8 cellular contexts compared by ENCODE assay signal in the genomic region with DNA sequence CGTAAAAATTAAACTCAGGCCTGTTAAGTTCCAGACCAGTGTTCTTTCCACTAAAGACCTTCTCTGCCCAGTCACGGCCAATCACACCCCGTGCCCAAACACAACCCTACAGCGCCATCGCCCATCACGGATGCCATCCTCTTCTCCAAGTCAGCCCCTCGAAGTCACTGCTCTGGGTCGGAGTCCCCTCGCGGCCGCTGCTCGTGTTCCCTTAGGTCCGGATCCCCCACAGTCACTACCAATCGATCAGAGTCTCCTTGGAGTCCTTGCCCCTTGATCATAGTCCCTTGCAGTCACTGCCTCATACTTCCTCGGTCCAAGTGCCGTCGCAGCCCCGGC. TPM values are rescaled to one million over a fixed set of nuclear protein-coding genes. Genes with fewer than 3 reads are reported as not detected.
A peak's percentile ranks its signal among the peaks of the same experiment; 100 is the strongest.
DNase-seq lines count a peak whose midpoint lies in the region; ATAC-seq and TF ChIP-seq lines count a peak whose summit lies in the region.

No MANE protein-coding gene starts in this region.

- peaks cover 1% of the 10 kb centered on the region for H4K20me1 ChIP-seq in fibroblast of lung (ENCODE audit: control insufficient read depth, extremely low read depth, insufficient read depth, low read length)

- peak overlapping the region; percentile 96 for H3K27ac ChIP-seq in fibroblast of lung (ENCODE audit: insufficient read depth, low read length)

- peaks cover 6% of the 10 kb centered on the region for H3K4me1 ChIP-seq in fibroblast of lung (ENCODE audit: control insufficient read depth, extremely low read depth, insufficient read depth, low read length)

- H3K4me2 ChIP-seq in fibroblast of lung (ENCODE audit: extremely low read depth, insufficient read depth, low read length): peak overlapping the region; percentile 59

- H3K27me3 Mint-ChIP-seq in neural crest cell (ENCODE audit: low read depth): no peaks in the 10 kb centered on the region

- H3K9me3 Mint-ChIP-seq in neural crest cell: no peaks in the 10 kb centered on the region

- no peaks in the 10 kb centered on the region for H3K36me3 Mint-ChIP-seq in neural crest cell (ENCODE audit: low read depth)

- peak overlapping the region; percentile 98 for H3K27ac Mint-ChIP-seq in neural crest cell (ENCODE audit: unreplicated experiment)

- ATAC-seq in activated CD4-positive, CD25-positive, alpha-beta regulatory T cell treated with anti-CD3 and anti-CD28 coated beads, Interleukin-2, amount 50 U/mL, for 24 hours: peak; percentile 25 to 34

- H3K4me3 Mint-ChIP-seq in neural crest cell: peak overlapping the region; percentile 98

- peak overlapping the region; percentile 99 for H2AFZ ChIP-seq in fibroblast of lung (ENCODE audit: low read length)

- peaks cover 49% of the 10 kb centered on the region for H3K79me2 ChIP-seq in fibroblast of lung (ENCODE audit: control insufficient read depth, insufficient read depth, low read length)

- peaks cover 31% of the 10 kb centered on the region for H3K4me1 Mint-ChIP-seq in neural crest cell

- TF ChIP-seq CTCF in fibroblast of lung (conservative IDR thresholded peaks at IDR 0.05 in 1 of 2, IDR thresholded peaks at IDR 0.05 in 1 of 2; ENCODE audit: low read depth in 1 of 2, low read length in 2 of 2): no peak
- TF ChIP-seq CTCF in neural crest cell (conservative IDR thresholded peaks at IDR 0.05): peak; percentile 16

- H3K9ac ChIP-seq in fibroblast of lung (ENCODE audit: insufficient read depth, low read length): peak overlapping the region; percentile 89

- H3K4me3 ChIP-seq in fibroblast of lung (replicated peaks in 1 of 4; ENCODE audit: control extremely low read depth in 1 of 4, insufficient read depth in 1 of 4, low read depth in 3 of 4, low read length in 4 of 4): peak overlapping the region; percentile 92 to 100 (median 98)

- no peak for DNase-seq in activated CD4-positive, CD25-positive, alpha-beta regulatory T cell treated with anti-CD3 and anti-CD28 coated beads, Interleukin-2, amount 50 U/mL, for 72 hours
- DNase-seq in HPDE6-E6E7 (ENCODE audit: extremely low spot score) (peak; percentile 17), fibroblast of lung (ENCODE audit: low read depth in 2 of 2) (peak; percentile 29 to 30), neural crest cell (ENCODE audit: low read depth, low spot score) (no peak), NCI-H1694 (lab: John Stamatoyannopoulos, UW) (no peak), ecto neural progenitor cell (ENCODE audit: low spot score) (no peak)
- DNase-seq in activated CD4-positive, alpha-beta T cell treated with anti-CD3 and anti-CD28 coated beads, Interleukin-2, amount 50 U/mL, for 1 hour: peak; percentile 11

- H3K36me3 ChIP-seq in fibroblast of lung (ENCODE audit: control insufficient read depth, insufficient read depth, low read length): no peaks in the 10 kb centered on the region

- no peaks in the 10 kb centered on the region for H3K9me3 ChIP-seq in fibroblast of lung (ENCODE audit: control insufficient read depth, insufficient read depth, low read depth, low read length)

- H3K27me3 ChIP-seq in fibroblast of lung (ENCODE audit: control insufficient read depth, insufficient read depth, low read length): no peaks in the 10 kb centered on the region

RNA-seq across cellular contexts. Expression of a gene that starts 0.5 kb away (rescaled TPM):
- total RNA-seq in fibroblast of lung (42.4 and 73.8 TPM in 2 replicates), neural crest cell (30.2 and 31.0 TPM in 2 replicates)
- 68.9 and 70.2 TPM in 2 replicates for polyA plus RNA-seq in fibroblast of lung
- polyA plus RNA-seq in fibroblast of lung (2012): 57.9 and 61.0 TPM in 2 replicates
- polyA minus RNA-seq in fibroblast of lung (ENCODE audit: low replicate concordance): 243 and 357 TPM in 2 replicates

RNA-seq across cellular contexts. Expression of a gene that starts 31.0 kb away (rescaled TPM):
- total RNA-seq in fibroblast of lung (5.1 and 9.1 TPM in 2 replicates), neural crest cell (42.9 and 44.1 TPM in 2 replicates)
- 8.4 and 13.0 TPM in 2 replicates for polyA plus RNA-seq in fibroblast of lung
- 13.9 and 19.5 TPM in 2 replicates for polyA plus RNA-seq in fibroblast of lung (2012)
- polyA minus RNA-seq in fibroblast of lung (ENCODE audit: low replicate concordance): 0.59 TPM in 1 of 2 replicates, not detected in the other

RNA-seq across cellular contexts. Expression of a gene that starts 51.2 kb away (rescaled TPM):
- total RNA-seq in fibroblast of lung: not detected in 2 replicates
- 0.08 TPM in 1 of 2 replicates, not detected in the other for polyA plus RNA-seq in fibroblast of lung
- not detected in 2 replicates for polyA plus RNA-seq in fibroblast of lung (2012)
- not detected in 2 replicates for polyA minus RNA-seq in fibroblast of lung (ENCODE audit: low replicate concordance)
- total RNA-seq in neural crest cell: not detected in 2 replicates

Comparison
In these comparisons a context has a peak if more than half of its experiments do, and no peak if none do; other contexts are left out.
1. DNase-seq: peak in HPDE6-E6E7 (single experiment), activated CD4-positive, alpha-beta T cell treated with anti-CD3 and anti-CD28 coated beads, Interleukin-2, amount 50 U/mL, for 1 hour (single experiment) and fibroblast of lung (2 of 2); none in activated CD4-positive, CD25-positive, alpha-beta regulatory T cell treated with anti-CD3 and anti-CD28 coated beads, Interleukin-2, amount 50 U/mL, for 72 hours (single experiment), neural crest cell (single experiment), NCI-H1694 (single experiment) and ecto neural progenitor cell (single experiment).